ENCODE assay signal across 22 cellular contexts in the genomic region with DNA sequence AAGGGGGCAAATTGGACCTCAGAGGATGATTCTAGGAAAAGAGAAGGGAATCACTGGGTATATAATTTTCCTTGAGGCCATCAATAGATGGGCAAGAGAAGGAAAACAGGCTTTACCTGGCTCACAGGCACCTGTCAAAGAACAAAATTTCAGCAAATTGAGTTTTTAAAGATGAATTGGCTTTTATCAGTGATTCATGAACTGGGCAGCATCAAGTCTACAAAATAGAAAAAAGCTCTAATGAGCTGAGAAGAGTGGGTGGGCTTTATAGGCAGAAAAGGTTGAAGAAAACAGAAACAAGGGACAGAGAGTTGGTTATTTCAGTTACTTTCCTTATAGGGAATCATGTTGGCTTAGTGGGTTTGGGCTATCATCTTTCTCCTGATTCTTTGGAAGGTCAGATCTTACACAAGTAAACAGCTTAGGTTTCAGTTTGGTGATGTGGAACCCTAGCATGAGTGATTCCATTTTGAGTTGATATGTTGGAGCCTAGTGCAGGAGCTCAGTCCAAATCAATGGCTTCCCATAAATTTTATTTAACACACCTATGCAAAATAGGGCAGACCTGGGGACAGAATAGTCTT.
"Had no signal": no experiment of that assay in that cellular context is flagged by ENCODE, and none has a peak within 500 bp of the region (broad histone marks: within the 10 kb centered on the region; RNA-seq: fewer than 3 reads in every experiment).

No MANE protein-coding gene starts in this region.

- ATAC-seq: right lobe of liver had no signal

- H3K27ac Mint-ChIP-seq: naive B cell, nephron had no signal

- H3K27me3 ChIP-seq: right lobe of liver, stomach had no signal

- H3K36me3 ChIP-seq: heart right ventricle, prostate gland, right lobe of liver, spleen, stomach had no signal

- H3K9me3 ChIP-seq: heart right ventricle, prostate gland, right lobe of liver had no signal

- H3K4me3 Mint-ChIP-seq: naive B cell, nephron had no signal

- H3K4me1 Mint-ChIP-seq: naive B cell, nephron had no signal

- H3K4me1 ChIP-seq: heart right ventricle, parathyroid adenoma, prostate gland, right lobe of liver, spleen, stomach had no signal

- FAIRE-seq: islet of Langerhans had no signal

- DNase-seq: cortex of kidney; dorsolateral prefrontal cortex; effector CD8-positive, alpha-beta T cell; foreskin melanocyte; heart right ventricle; hypothalamus; kidney glomerular epithelial cell; mesendoderm; naive B cell; retina; right lobe of liver; spleen; stimulated activated CD4-positive, alpha-beta T cell treated with anti-CD3 and anti-CD28 coated beads, Interleukin-15, amount 100 ng/mL, for 24 hours; stimulated activated CD4-positive, alpha-beta T cell treated with anti-CD3 and anti-CD28 coated beads, Interleukin-1b, Interleukin-23, amount 100 ng/mL, for 48 hours; stimulated activated CD4-positive, alpha-beta T cell treated with anti-CD3 and anti-CD28 coated beads, Interleukin-4, amount 100 ng/mL, for 4 hours; stimulated activated naive CD4-positive, alpha-beta T cell; stomach; substantia nigra had no signal

- H3K4me3 ChIP-seq: dorsolateral prefrontal cortex, heart right ventricle, prostate gland, right lobe of liver, spleen, stomach had no signal

- H3K9ac ChIP-seq: parathyroid adenoma had no signal

- H3K27ac ChIP-seq: dorsolateral prefrontal cortex, heart right ventricle, parathyroid adenoma, prostate gland, right lobe of liver, spleen, stomach had no signal

- H3K36me3 Mint-ChIP-seq: naive B cell had no signal
